Comparison of ENCODE assay signal across 1 cellular context in the genomic region with DNA sequence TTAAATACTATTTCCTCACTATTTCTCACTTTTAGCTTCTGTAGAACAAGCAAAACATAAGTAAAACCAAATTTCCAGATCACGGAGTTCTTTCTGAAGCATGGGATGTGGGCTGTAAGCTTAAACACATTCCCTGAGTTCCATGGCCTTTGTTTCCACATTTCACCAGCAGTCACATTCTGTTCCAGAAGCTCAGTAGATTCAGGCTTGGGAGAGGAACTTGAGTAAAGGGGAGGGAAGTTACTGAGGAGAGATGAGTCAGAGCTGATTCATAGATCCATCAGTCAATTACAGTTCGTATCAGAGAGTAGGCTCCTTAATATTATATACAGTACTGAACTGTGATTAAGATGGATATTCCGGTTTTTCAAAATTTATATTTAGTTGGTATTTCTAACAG.
TF ChIP-seq lines count a peak whose summit lies in the region.

No MANE protein-coding gene starts in this region.

TF ChIP-seq in GM23338, 12 proteins besides CTCF, POLR2A, EP300 and RAD21 (continued from another document):
- TF ChIP-seq, protein P1, sequence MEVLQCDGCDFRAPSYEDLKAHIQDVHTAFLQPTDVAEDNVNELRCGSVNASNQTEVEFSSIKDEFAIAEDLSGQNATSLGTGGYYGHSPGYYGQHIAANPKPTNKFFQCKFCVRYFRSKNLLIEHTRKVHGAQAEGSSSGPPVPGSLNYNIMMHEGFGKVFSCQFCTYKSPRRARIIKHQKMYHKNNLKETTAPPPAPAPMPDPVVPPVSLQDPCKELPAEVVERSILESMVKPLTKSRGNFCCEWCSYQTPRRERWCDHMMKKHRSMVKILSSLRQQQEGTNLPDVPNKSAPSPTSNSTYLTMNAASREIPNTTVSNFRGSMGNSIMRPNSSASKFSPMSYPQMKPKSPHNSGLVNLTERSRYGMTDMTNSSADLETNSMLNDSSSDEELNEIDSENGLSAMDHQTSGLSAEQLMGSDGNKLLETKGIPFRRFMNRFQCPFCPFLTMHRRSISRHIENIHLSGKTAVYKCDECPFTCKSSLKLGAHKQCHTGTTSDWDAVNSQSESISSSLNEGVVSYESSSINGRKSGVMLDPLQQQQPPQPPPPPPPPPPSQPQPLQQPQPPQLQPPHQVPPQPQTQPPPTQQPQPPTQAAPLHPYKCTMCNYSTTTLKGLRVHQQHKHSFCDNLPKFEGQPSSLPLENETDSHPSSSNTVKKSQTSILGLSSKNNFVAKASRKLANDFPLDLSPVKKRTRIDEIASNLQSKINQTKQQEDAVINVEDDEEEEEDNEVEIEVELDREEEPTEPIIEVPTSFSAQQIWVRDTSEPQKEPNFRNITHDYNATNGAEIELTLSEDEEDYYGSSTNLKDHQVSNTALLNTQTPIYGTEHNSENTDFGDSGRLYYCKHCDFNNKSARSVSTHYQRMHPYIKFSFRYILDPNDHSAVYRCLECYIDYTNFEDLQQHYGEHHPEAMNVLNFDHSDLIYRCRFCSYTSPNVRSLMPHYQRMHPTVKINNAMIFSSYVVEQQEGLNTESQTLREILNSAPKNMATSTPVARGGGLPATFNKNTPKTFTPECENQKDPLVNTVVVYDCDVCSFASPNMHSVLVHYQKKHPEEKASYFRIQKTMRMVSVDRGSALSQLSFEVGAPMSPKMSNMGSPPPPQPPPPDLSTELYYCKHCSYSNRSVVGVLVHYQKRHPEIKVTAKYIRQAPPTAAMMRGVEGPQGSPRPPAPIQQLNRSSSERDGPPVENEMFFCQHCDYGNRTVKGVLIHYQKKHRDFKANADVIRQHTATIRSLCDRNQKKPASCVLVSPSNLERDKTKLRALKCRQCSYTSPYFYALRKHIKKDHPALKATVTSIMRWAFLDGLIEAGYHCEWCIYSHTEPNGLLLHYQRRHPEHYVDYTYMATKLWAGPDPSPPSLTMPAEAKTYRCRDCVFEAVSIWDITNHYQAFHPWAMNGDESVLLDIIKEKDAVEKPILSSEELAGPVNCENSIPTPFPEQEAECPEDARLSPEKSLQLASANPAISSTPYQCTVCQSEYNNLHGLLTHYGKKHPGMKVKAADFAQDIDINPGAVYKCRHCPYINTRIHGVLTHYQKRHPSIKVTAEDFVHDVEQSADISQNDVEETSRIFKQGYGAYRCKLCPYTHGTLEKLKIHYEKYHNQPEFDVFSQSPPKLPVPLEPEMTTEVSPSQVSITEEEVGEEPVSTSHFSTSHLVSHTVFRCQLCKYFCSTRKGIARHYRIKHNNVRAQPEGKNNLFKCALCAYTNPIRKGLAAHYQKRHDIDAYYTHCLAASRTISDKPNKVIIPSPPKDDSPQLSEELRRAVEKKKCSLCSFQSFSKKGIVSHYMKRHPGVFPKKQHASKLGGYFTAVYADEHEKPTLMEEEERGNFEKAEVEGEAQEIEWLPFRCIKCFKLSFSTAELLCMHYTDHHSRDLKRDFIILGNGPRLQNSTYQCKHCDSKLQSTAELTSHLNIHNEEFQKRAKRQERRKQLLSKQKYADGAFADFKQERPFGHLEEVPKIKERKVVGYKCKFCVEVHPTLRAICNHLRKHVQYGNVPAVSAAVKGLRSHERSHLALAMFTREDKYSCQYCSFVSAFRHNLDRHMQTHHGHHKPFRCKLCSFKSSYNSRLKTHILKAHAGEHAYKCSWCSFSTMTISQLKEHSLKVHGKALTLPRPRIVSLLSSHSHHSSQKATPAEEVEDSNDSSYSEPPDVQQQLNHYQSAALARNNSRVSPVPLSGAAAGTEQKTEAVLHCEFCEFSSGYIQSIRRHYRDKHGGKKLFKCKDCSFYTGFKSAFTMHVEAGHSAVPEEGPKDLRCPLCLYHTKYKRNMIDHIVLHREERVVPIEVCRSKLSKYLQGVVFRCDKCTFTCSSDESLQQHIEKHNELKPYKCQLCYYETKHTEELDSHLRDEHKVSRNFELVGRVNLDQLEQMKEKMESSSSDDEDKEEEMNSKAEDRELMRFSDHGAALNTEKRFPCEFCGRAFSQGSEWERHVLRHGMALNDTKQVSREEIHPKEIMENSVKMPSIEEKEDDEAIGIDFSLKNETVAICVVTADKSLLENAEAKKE (CRISPR knock-in tag; IDR thresholded peaks at IDR 0.05) = peak; percentile 68; the same call in 1 of the 2 replicates
- no peak for TF ChIP-seq ZNF331 (CRISPR knock-in tag; IDR thresholded peaks at IDR 0.05; ENCODE audit: low read depth)
